ENCODE assay signal across 28 cellular contexts in genomic region chr10:44510716-44511115, GRCh38.
DNase-seq lines count a peak whose midpoint lies in the region; ATAC-seq and TF ChIP-seq lines count a peak whose summit lies in the region.
"Had no signal": no experiment of that assay in that cellular context is flagged by ENCODE, and none has a peak within 500 bp of the region (broad histone marks: within the 10 kb centered on the region; RNA-seq: fewer than 3 reads in every experiment).

No MANE protein-coding gene starts in this region.

- H3K4me3 Mint-ChIP-seq in HFFc6: no peak overlapping the region
- H3K4me3 Mint-ChIP-seq: activated B cell treated with CpG ODN at 0.5 μM for 24 hours; activated naive CD8-positive, alpha-beta T cell; activated T-helper 17 cell treated with anti-CD3 and anti-CD28 coated beads, Interleukin-2, amount 50 U/mL, for 72 hours; CD8-positive, alpha-beta T cell; IgD-negative memory B cell; nephron had no signal

- peak overlapping the region; percentile 61 for H3K27ac Mint-ChIP-seq in HFFc6
- H3K27ac Mint-ChIP-seq: activated B cell treated with CpG ODN at 0.5 μM for 24 hours; activated naive CD8-positive, alpha-beta T cell; activated T-helper 17 cell treated with anti-CD3 and anti-CD28 coated beads, Interleukin-2, amount 50 U/mL, for 72 hours; CD8-positive, alpha-beta T cell; IgD-negative memory B cell; nephron had no signal

- no peak overlapping the region for H3K4me2 ChIP-seq in smooth muscle cell

- H3K9me3 ChIP-seq in smooth muscle cell (replicated peaks; ENCODE audit: low read depth): no peaks in the 10 kb centered on the region
- H3K9me3 ChIP-seq: heart left ventricle, left lung, suprapubic skin had no signal

- no peaks in the 10 kb centered on the region for H3K79me2 ChIP-seq in smooth muscle cell (ENCODE audit: low read depth)
- H3K79me2 ChIP-seq: parathyroid adenoma had no signal

- no peak for ATAC-seq in HG02852 (IDR thresholded peaks at IDR 0.05; ENCODE audit: unreplicated experiment)
- ATAC-seq: activated T-helper 17 cell treated with anti-CD3 and anti-CD28 coated beads, Interleukin-2, amount 50 U/mL, for 72 hours; CD8-positive, alpha-beta T cell; left lung; sciatic nerve had no signal

- H3K36me3 ChIP-seq in smooth muscle cell (ENCODE audit: low read depth): no peaks in the 10 kb centered on the region
- H3K36me3 ChIP-seq: heart left ventricle, left lung, suprapubic skin had no signal

- DNase-seq in AG09319 (ENCODE audit: extremely low read depth, low read depth): peak; percentile 27
- peak; percentile 91 for DNase-seq in HFFc6
- DNase-seq in astrocyte of the hippocampus (ENCODE audit: low read depth, low spot score): peak; percentile 51
- DNase-seq in kidney glomerular epithelial cell (lab: John Stamatoyannopoulos, UW): peak; percentile 37
- no peak for DNase-seq in Ammon's horn (ENCODE audit: low spot score)
- DNase-seq in C1 segment of cervical spinal cord (lab: John Stamatoyannopoulos, UW): no peak
- DNase-seq in smooth muscle cell (lab: John Stamatoyannopoulos, UW; ENCODE audit: unreplicated experiment): no peak
- DNase-seq: ACHN; activated B cell treated with CpG ODN at 0.5 μM for 24 hours; activated CD4-positive, alpha-beta T cell treated with anti-CD3 and anti-CD28 coated beads, Interleukin-2, amount 50 U/mL, for 4 hours; activated CD8-positive, alpha-beta memory T cell treated with anti-CD3 and anti-CD28 coated beads, Interleukin-2, amount 50 U/mL, for 4 hours; CD8-positive, alpha-beta T cell; DMS53; GOT3; heart left ventricle; left lung; NCI-H1417 treated with DMSO at 0.1 percent for 48 hours; NCI-H524; T-helper 9 cell had no signal

- peaks cover 2% of the 10 kb centered on the region; the same call in 1 of the 2 replicates for H3K27me3 Mint-ChIP-seq in HFFc6 (ENCODE audit: insufficient read depth)
- H3K27me3 Mint-ChIP-seq: activated B cell treated with CpG ODN at 0.5 μM for 24 hours; activated naive CD8-positive, alpha-beta T cell; activated T-helper 17 cell treated with anti-CD3 and anti-CD28 coated beads, Interleukin-2, amount 50 U/mL, for 72 hours; IgD-negative memory B cell had no signal

- H3K9me3 Mint-ChIP-seq in HFFc6: no peaks in the 10 kb centered on the region
- H3K9me3 Mint-ChIP-seq: activated B cell treated with CpG ODN at 0.5 μM for 24 hours; activated T-helper 17 cell treated with anti-CD3 and anti-CD28 coated beads, Interleukin-2, amount 50 U/mL, for 72 hours; nephron had no signal

- no peak overlapping the region for H3K27ac ChIP-seq in smooth muscle cell (ENCODE audit: low read depth)
- H3K27ac ChIP-seq: coronary artery, heart left ventricle, left lung, parathyroid adenoma, suprapubic skin had no signal

- peaks cover 22% of the 10 kb centered on the region for H3K4me1 Mint-ChIP-seq in HFFc6 (ENCODE audit: low read depth)
- H3K4me1 Mint-ChIP-seq: activated B cell treated with CpG ODN at 0.5 μM for 24 hours; activated T-helper 17 cell treated with anti-CD3 and anti-CD28 coated beads, Interleukin-2, amount 50 U/mL, for 72 hours; IgD-negative memory B cell had no signal

- H3K27me3 ChIP-seq in smooth muscle cell (ENCODE audit: low read depth): peaks cover 26% of the 10 kb centered on the region
- H3K27me3 ChIP-seq: left lung, suprapubic skin had no signal

- H3F3A ChIP-seq in smooth muscle cell (ENCODE audit: low read depth): no peaks in the 10 kb centered on the region

- WGBS in smooth muscle cell (ENCODE audit: low lambda C conversion rate): 53% methylated on average over 3 of the region's 3 CpGs

- H4K20me1 ChIP-seq in smooth muscle cell (ENCODE audit: low read depth): no peaks in the 10 kb centered on the region

- H2AFZ ChIP-seq in smooth muscle cell (ENCODE audit: low read depth): no peak overlapping the region
- H2AFZ ChIP-seq: parathyroid adenoma had no signal

- H3K4me1 ChIP-seq in smooth muscle cell (ENCODE audit: low read depth): no peaks in the 10 kb centered on the region
- H3K4me1 ChIP-seq: left lung, parathyroid adenoma, suprapubic skin had no signal

- TF ChIP-seq CTCF in AG09319 (IDR thresholded peaks at IDR 0.05; ENCODE audit: low read depth, low read length) (no peak), HFFc6 (IDR thresholded peaks at IDR 0.05) (no peak), smooth muscle cell (IDR thresholded peaks at IDR 0.05; ENCODE audit: borderline replicate concordance, insufficient read depth, poor library complexity, severe bottlenecking) (no peak)

- H3K36me3 Mint-ChIP-seq in HFFc6 (ENCODE audit: low read depth): no peaks in the 10 kb centered on the region
- H3K36me3 Mint-ChIP-seq: activated naive CD8-positive, alpha-beta T cell; CD8-positive, alpha-beta T cell; IgD-negative memory B cell had no signal

- no peak overlapping the region for H3K4me3 ChIP-seq in smooth muscle cell
- H3K4me3 ChIP-seq: coronary artery, heart left ventricle, left lung, suprapubic skin had no signal

- no peak overlapping the region for H3K9ac ChIP-seq in smooth muscle cell (ENCODE audit: low read depth)
- H3K9ac ChIP-seq: parathyroid adenoma had no signal

Comparison
In these comparisons a context has a peak if more than half of its experiments do, and no peak if none do; other contexts are left out.
1. DNase-seq: peak in AG09319 (single experiment), HFFc6 (single experiment), astrocyte of the hippocampus (single experiment) and kidney glomerular epithelial cell (single experiment); none in Ammon's horn (single experiment), C1 segment of cervical spinal cord (0 of 14) and smooth muscle cell (single experiment).